Comparison of ENCODE assay signal across 8 cellular contexts in genomic region chr1:58652351-58653184, GRCh38. TPM values are rescaled to one million over a fixed set of nuclear protein-coding genes. Genes with fewer than 3 reads are reported as not detected.
DNase-seq lines count a peak whose midpoint lies in the region; TF ChIP-seq lines count a peak whose summit lies in the region.

No MANE protein-coding gene starts in this region.

- H3K27ac ChIP-seq in RWPE1, result no peak overlapping the region

- no peak overlapping the region for H3K4me3 ChIP-seq in HAP-1

- intact Hi-C loops in posterior cingulate gyrus (cut with DNase I), result loop anchor here (1.0 to 10.0 kb wide), 2 partner anchors 108 to 136 kb away; partner anchors contain the start of gene OMA1
- intact Hi-C loops in posterior vena cava (cut with DNase I), result loop anchor here (5.0 to 10.0 kb wide), 2 partner anchors 108 to 135 kb away; partner anchors contain the start of gene OMA1 (in 2 of the 2)

- in situ Hi-C loops in HAP-1 (cut with MboI; ENCODE audit: low sequenced_read_pairs), result no loop called here

- CTCF ChIA-PET in RWPE1 (lab: Yijun Ruan, JAX), result interaction anchor here (0.6 to 3.1 kb wide), 26 partner anchors 9 to 153 kb away, joined by 3 to 25 read pairs (median 4); partner anchors contain the start of genes OMA1 and TACSTD2

- H3K36me3 ChIP-seq in HAP-1 (replicated peaks), result no peaks in the 10 kb centered on the region; the same call in none of the 2 replicates

- no peaks in the 10 kb centered on the region for H3K4me1 ChIP-seq in HAP-1

- POLR2A ChIA-PET in RWPE1 (lab: Yijun Ruan, JAX; ENCODE audit: low non-redundant PET), result no interaction called here

- no peaks in the 10 kb centered on the region for H3K9me3 ChIP-seq in HAP-1

- TF ChIP-seq CTCF in GM10266 (IDR thresholded peaks at IDR 0.05; ENCODE audit: control insufficient read depth, insufficient read depth, low read depth, missing control alignments) (peak; percentile 74), RWPE1 (conservative IDR thresholded peaks at IDR 0.05; ENCODE audit: low read depth) (peak; percentile 85)

- peak; percentile 61 for DNase-seq in GM10266 (ENCODE audit: extremely low spot score)
- peak; percentile 67 to 75 for DNase-seq in HAP-1 (ENCODE audit: low spot score in 2 of 2)
- DNase-seq in M059J (ENCODE audit: low read depth), result peak; percentile 75
- peak; percentile 66 for DNase-seq in RWPE1 (ENCODE audit: low spot score)
- peak; percentile 39 for DNase-seq in activated naive CD4-positive, alpha-beta T cell treated with anti-CD3 and anti-CD28 coated beads, Interleukin-2, amount 50 U/mL, for 16 hours
- peak; percentile 84 for DNase-seq in glomerular visceral epithelial cell (ENCODE audit: extremely low spot score)
- peak in 8 of 10 donors; percentile 32 to 91 (median 65) for DNase-seq in posterior cingulate gyrus
- no peak for DNase-seq in posterior vena cava (ENCODE audit: low spot score)

- H3K27me3 ChIP-seq in HAP-1 (ENCODE audit: low read depth), result no peaks in the 10 kb centered on the region

RNA-seq across cellular contexts. Expression of gene MYSM1, which starts 47.3 kb away (rescaled TPM):
- 4.3 and 9.1 TPM in 2 replicates for total RNA-seq in M059J (2014; rRNA removed; shearing (Covaris generic))
- 10 to 100 TPM; 29.6 to 29.9 TPM for total RNA-seq in posterior vena cava
